Comparison of ENCODE assay signal across 9 cellular contexts in genomic region chr6:35299674-35300073, GRCh38. TPM values are rescaled to one million over a fixed set of nuclear protein-coding genes. Genes with fewer than 3 reads are reported as not detected.
A peak's percentile ranks its signal among the peaks of the same experiment; 100 is the strongest.
DNase-seq lines count a peak whose midpoint lies in the region; ATAC-seq and TF ChIP-seq lines count a peak whose summit lies in the region.
"Had no signal": no experiment of that assay in that cellular context is flagged by ENCODE, and none has a peak within 500 bp of the region (broad histone marks: within the 10 kb centered on the region; RNA-seq: fewer than 3 reads in every experiment).

No MANE protein-coding gene starts in this region.

- H3K27me3 Mint-ChIP-seq in activated naive CD8-positive, alpha-beta T cell treated with anti-CD3 and anti-CD28 coated beads for 36 hours = no peaks in the 10 kb centered on the region

- H3K4me1 ChIP-seq in rectal smooth muscle tissue (ENCODE audit: control insufficient read depth, insufficient read depth, low read length) = no peaks in the 10 kb centered on the region

- TF ChIP-seq CTCF in GM06990 (IDR thresholded peaks at IDR 0.05; ENCODE audit: insufficient read depth, low read length, poor library complexity, severe bottlenecking) = no peak
- no peak for TF ChIP-seq CTCF in NB4 (IDR thresholded peaks at IDR 0.05; ENCODE audit: low read depth, low read length)

- H3K27me3 ChIP-seq in GM06990 (replicated peaks; ENCODE audit: control insufficient read depth, insufficient read depth, low read length) (no peaks in the 10 kb centered on the region), rectal smooth muscle tissue (ENCODE audit: control insufficient read depth, insufficient read depth, low read length) (no peaks in the 10 kb centered on the region)

- H3K4me3 ChIP-seq in GM06990 (replicated peaks; ENCODE audit: low read depth, low read length) (peak overlapping the region; percentile 85), NB4 (ENCODE audit: low read depth, low read length) (peak overlapping the region; percentile 72), rectal smooth muscle tissue (ENCODE audit: low read length) (peak overlapping the region; percentile 3)

- no peak overlapping the region for H3K9ac ChIP-seq in rectal smooth muscle tissue (ENCODE audit: low read length)

- TF ChIP-seq POLR2A in NB4 (IDR thresholded peaks at IDR 0.05; ENCODE audit: extremely low read depth, insufficient read length) = no peak

- H3K4me3 Mint-ChIP-seq in activated naive CD8-positive, alpha-beta T cell treated with anti-CD3 and anti-CD28 coated beads for 36 hours = peak overlapping the region; percentile 91

- no peaks in the 10 kb centered on the region for H3K9me3 Mint-ChIP-seq in activated naive CD8-positive, alpha-beta T cell treated with anti-CD3 and anti-CD28 coated beads for 36 hours

- peaks cover 14% of the 10 kb centered on the region for H3K36me3 ChIP-seq in GM06990 (ENCODE audit: control insufficient read depth, insufficient read depth, low read length)
- peaks cover 5% of the 10 kb centered on the region for H3K36me3 ChIP-seq in rectal smooth muscle tissue (ENCODE audit: control insufficient read depth, insufficient read depth, low read length)

- peaks cover 41% of the 10 kb centered on the region for H3K36me3 Mint-ChIP-seq in activated naive CD8-positive, alpha-beta T cell treated with anti-CD3 and anti-CD28 coated beads for 36 hours

- no peak overlapping the region for H3K27ac ChIP-seq in rectal smooth muscle tissue (ENCODE audit: low read depth, low read length)

- ATAC-seq in HG02970 (IDR thresholded peaks at IDR 0.05; ENCODE audit: low FRiP score, unreplicated experiment) (no peak), GM18519 (IDR thresholded peaks at IDR 0.05; ENCODE audit: low FRiP score, unreplicated experiment) (no peak)

- H3K4me1 Mint-ChIP-seq in activated naive CD8-positive, alpha-beta T cell treated with anti-CD3 and anti-CD28 coated beads for 36 hours = peaks cover 65% of the 10 kb centered on the region

- DNase-seq in GM06990 (ENCODE audit: extremely low read depth, insufficient read length) (no peak), NB4 (ENCODE audit: low read depth) (peak; percentile 94), putamen (ENCODE audit: low spot score) (no peak), HPDE6-E6E7 (ENCODE audit: extremely low spot score) (no peak)
- no peak for DNase-seq in activated naive CD8-positive, alpha-beta T cell treated with anti-CD3 and anti-CD28 coated beads for 36 hours
- DNase-seq: NCI-H526 had no signal

- peak overlapping the region; percentile 96 for H3K27ac Mint-ChIP-seq in activated naive CD8-positive, alpha-beta T cell treated with anti-CD3 and anti-CD28 coated beads for 36 hours

RNA-seq across cellular contexts. Expression of gene DEF6, which starts 2.1 kb away (rescaled TPM):
- total RNA-seq in activated naive CD8-positive, alpha-beta T cell treated with anti-CD3 and anti-CD28 coated beads for 36 hours = 10 to 100 TPM; 74.3 to 75.7 TPM

RNA-seq across cellular contexts. Expression of gene ZNF76, which starts 40.1 kb away (rescaled TPM):
- 10 to 100 TPM; 25.7 to 26.1 TPM for total RNA-seq in activated naive CD8-positive, alpha-beta T cell treated with anti-CD3 and anti-CD28 coated beads for 36 hours

RNA-seq across cellular contexts. Expression of gene PPARD, which starts 42.7 kb away (rescaled TPM):
- total RNA-seq in activated naive CD8-positive, alpha-beta T cell treated with anti-CD3 and anti-CD28 coated beads for 36 hours = 10 to 100 TPM; 17.0 to 17.8 TPM

Comparison
In these comparisons a context has a peak if more than half of its experiments do, and no peak if none do; other contexts are left out.
1. H3K4me3 ChIP-seq: peak in every context shown above with its lines; median percentile 85 in GM06990; 72 in NB4; 3 in rectal smooth muscle tissue.